ENCODE assay signal across 30 cellular contexts in genomic region chr1:72412286-72412685, GRCh38.
DNase-seq lines count a peak whose midpoint lies in the region; ATAC-seq and TF ChIP-seq lines count a peak whose summit lies in the region.
"Had no signal": no experiment of that assay in that cellular context is flagged by ENCODE, and none has a peak within 500 bp of the region (broad histone marks: within the 10 kb centered on the region; RNA-seq: fewer than 3 reads in every experiment).

No MANE protein-coding gene starts in this region.

- H3K27ac ChIP-seq in brain microvascular endothelial cell, result no peak overlapping the region
- H3K27ac ChIP-seq: cardiac muscle cell, Peyer's patch, SJCRH30, tibial nerve had no signal

- TF ChIP-seq CTCF in brain microvascular endothelial cell (IDR thresholded peaks at IDR 0.05; ENCODE audit: low read depth, low read length, missing control alignments), result no peak

- peak; percentile 11 for DNase-seq in GM03348 (ENCODE audit: low spot score)
- peak; percentile 26 for DNase-seq in LHCN-M2 (ENCODE audit: low read depth)
- DNase-seq in brain microvascular endothelial cell, result peak; percentile 3
- peak; percentile 50 for DNase-seq in kidney glomerular epithelial cell (lab: John Stamatoyannopoulos, UW)
- no peak for DNase-seq in NCI-H2196 (lab: John Stamatoyannopoulos, UW; ENCODE audit: unreplicated experiment)
- no peak for DNase-seq in mucosa of gallbladder (ENCODE audit: low spot score)
- DNase-seq: activated CD4-positive, alpha-beta T cell treated with anti-CD3 and anti-CD28 coated beads for 36 hours; activated CD8-positive, alpha-beta memory T cell treated with anti-CD3 and anti-CD28 coated beads, Interleukin-2, amount 50 U/mL, for 48 hours; activated CD8-positive, alpha-beta T cell treated with anti-CD3 and anti-CD28 coated beads for 36 hours; activated naive CD4-positive, alpha-beta T cell treated with anti-CD3 and anti-CD28 coated beads, Interleukin-2, amount 50 U/mL, for 16 hours; CD8-positive, alpha-beta memory T cell; DMS 273 treated with DMSO at 0.1 percent for 48 hours; KG1; kidney; midbrain; naive thymus-derived CD4-positive, alpha-beta T cell; NCI-H1417; NCI-H2029 treated with DMSO at 0.1 percent for 48 hours; NCI-H526; Peyer's patch; SJCRH30; stimulated activated CD4-positive, alpha-beta T cell treated with anti-CD3 and anti-CD28 coated beads, Interleukin-15, amount 100 ng/mL, for 24 hours; stimulated activated CD4-positive, alpha-beta T cell treated with anti-CD3 and anti-CD28 coated beads, Interleukin-4, amount 100 ng/mL, for 4 hours; SW 1271 had no signal

- no peaks in the 10 kb centered on the region for H3K36me3 ChIP-seq in brain microvascular endothelial cell (replicated peaks)
- H3K36me3 ChIP-seq: cardiac muscle cell, Peyer's patch, SJCRH30, tibial nerve had no signal

- in situ Hi-C loops in brain microvascular endothelial cell (cut with HindIII; ENCODE audit: low pct_ligation_motif_present, low sequenced_read_pairs), result no loop called here

- H3K27me3 ChIP-seq in brain microvascular endothelial cell (replicated peaks), result no peaks in the 10 kb centered on the region
- H3K27me3 ChIP-seq: cardiac muscle cell, Peyer's patch, SJCRH30, tibial nerve had no signal

- ATAC-seq in HG03521 (IDR thresholded peaks at IDR 0.05; ENCODE audit: unreplicated experiment) (no peak), HG03354 (IDR thresholded peaks at IDR 0.05; ENCODE audit: poor library complexity, severe bottlenecking, unreplicated experiment) (no peak)
- ATAC-seq: activated CD4-positive, alpha-beta T cell treated with anti-CD3 and anti-CD28 coated beads for 36 hours; activated CD8-positive, alpha-beta T cell treated with anti-CD3 and anti-CD28 coated beads for 36 hours; activated T-helper 17 cell treated with anti-CD3 and anti-CD28 coated beads, Interleukin-2, amount 50 U/mL, for 72 hours; HCT116; naive thymus-derived CD4-positive, alpha-beta T cell had no signal

- no peak overlapping the region for H3K4me3 ChIP-seq in brain microvascular endothelial cell (ENCODE audit: low read depth, low read length)
- H3K4me3 ChIP-seq: cardiac muscle cell, Peyer's patch, SJCRH30, tibial nerve had no signal

Comparison
In these comparisons a context has a peak if more than half of its experiments do, and no peak if none do; other contexts are left out.
1. DNase-seq: peak in GM03348 (single experiment), LHCN-M2 (single experiment), brain microvascular endothelial cell (single experiment) and kidney glomerular epithelial cell (single experiment); none in NCI-H2196 (single experiment) and mucosa of gallbladder (single experiment).